ENCODE assay signal across 15 cellular contexts in the genomic region with DNA sequence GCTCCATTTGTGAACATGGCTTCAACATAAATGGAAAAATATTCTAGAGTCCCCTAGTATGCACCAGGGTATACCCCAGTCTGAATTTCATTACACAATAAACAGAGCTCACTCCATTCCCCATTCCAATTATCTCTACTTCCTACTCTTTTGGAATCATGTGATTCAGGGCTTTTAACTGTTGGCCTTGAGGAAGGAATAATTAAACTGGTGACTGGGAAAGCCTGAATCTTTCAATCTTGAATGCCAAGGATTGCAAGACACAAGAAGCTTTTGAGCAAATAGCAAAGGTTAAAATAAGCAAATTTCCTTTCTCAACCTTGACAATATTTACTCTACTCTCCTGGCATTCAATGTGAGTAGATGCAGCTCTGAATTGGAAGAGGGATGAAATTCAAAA.
DNase-seq lines count a peak whose midpoint lies in the region; ATAC-seq and TF ChIP-seq lines count a peak whose summit lies in the region.
"Had no signal": no experiment of that assay in that cellular context is flagged by ENCODE, and none has a peak within 500 bp of the region (broad histone marks: within the 10 kb centered on the region; RNA-seq: fewer than 3 reads in every experiment).

No MANE protein-coding gene starts in this region.

- H2AK5ac ChIP-seq in neuronal stem cell (ENCODE audit: low read depth, low read length) = no peak overlapping the region

- no peaks in the 10 kb centered on the region for H3K79me1 ChIP-seq in neuronal stem cell (ENCODE audit: low read depth, low read length)

- H3K14ac ChIP-seq in neuronal stem cell (ENCODE audit: low read length) = no peak overlapping the region

- H3K36me3 ChIP-seq in gastroesophageal sphincter (no peaks in the 10 kb centered on the region), neuronal stem cell (replicated peaks in 1 of 2; ENCODE audit: control insufficient read depth in 2 of 2, insufficient read depth in 2 of 2, low read length in 2 of 2) (no peaks in the 10 kb centered on the region), MG63 (no peaks in the 10 kb centered on the region)
- H3K36me3 ChIP-seq: BLaER1, HAP-1 had no signal

- no peak overlapping the region for H2BK15ac ChIP-seq in neuronal stem cell (ENCODE audit: low read length)

- H3K4me3 ChIP-seq in gastroesophageal sphincter (no peak overlapping the region), neuronal stem cell (ENCODE audit: low read length in 2 of 2) (no peak overlapping the region), MG63 (no peak overlapping the region)
- H3K4me3 ChIP-seq: BLaER1, HAP-1 had no signal

- no peak overlapping the region for H3K4me2 ChIP-seq in neuronal stem cell (ENCODE audit: insufficient read depth, low read length, poor library complexity, severe bottlenecking)
- H3K4me2 ChIP-seq: BLaER1 had no signal

- DNase-seq in SIG-M5 treated with dmso at 0.1 percent for 504 hours (lab: John Stamatoyannopoulos, UW; ENCODE audit: unreplicated experiment) = peak; percentile 3
- no peak for DNase-seq in SIG-M5 (lab: John Stamatoyannopoulos, UW)
- DNase-seq in neuronal stem cell (ENCODE audit: low spot score) = no peak
- DNase-seq in MG63 = no peak
- DNase-seq in retina = no peak
- no peak for DNase-seq in NCI-H1092 treated with DMSO at 0.1 percent for 48 hours (lab: John Stamatoyannopoulos, UW)
- no peak for DNase-seq in HuH-7 (ENCODE audit: low spot score)
- DNase-seq: Caco-2; CD8-positive, alpha-beta memory T cell; DND-41; GDM1 had no signal

- H3K4me1 ChIP-seq in gastroesophageal sphincter (peaks cover 0 to 53% (median 7%) of the 10 kb centered on the region in 3 donors), neuronal stem cell (ENCODE audit: control insufficient read depth in 2 of 2, insufficient read depth in 1 of 2, low read depth in 1 of 2, low read length in 2 of 2) (no peaks in the 10 kb centered on the region)
- H3K4me1 ChIP-seq: BLaER1, HAP-1 had no signal

- H3K18ac ChIP-seq in neuronal stem cell (ENCODE audit: low read length) = no peak overlapping the region

- no peak overlapping the region for H2BK12ac ChIP-seq in neuronal stem cell (ENCODE audit: low read length)

- H3K9me3 ChIP-seq in gastroesophageal sphincter = no peaks in the 10 kb centered on the region
- no peaks in the 10 kb centered on the region for H3K9me3 ChIP-seq in neuronal stem cell (replicated peaks in 1 of 2; ENCODE audit: control insufficient read depth in 2 of 2, insufficient read depth in 1 of 2, low read depth in 1 of 2, low read length in 2 of 2)
- no peaks in the 10 kb centered on the region for H3K9me3 ChIP-seq in MG63
- H3K9me3 ChIP-seq: BLaER1, Caco-2, HAP-1 had no signal

- H3K27me3 ChIP-seq in gastroesophageal sphincter (no peaks in the 10 kb centered on the region), neuronal stem cell (ENCODE audit: control insufficient read depth in 3 of 3, insufficient read depth in 3 of 3, low read depth in 1 of 3, low read length in 3 of 3) (no peaks in the 10 kb centered on the region), MG63 (no peaks in the 10 kb centered on the region)
- H3K27me3 ChIP-seq: BLaER1 had no signal

- no peak overlapping the region for H4K8ac ChIP-seq in neuronal stem cell (ENCODE audit: low read depth, low read length)

- H2BK5ac ChIP-seq in neuronal stem cell (ENCODE audit: low read length) = no peak overlapping the region

- peak overlapping the region; percentile 42 for H2AFZ ChIP-seq in neuronal stem cell (ENCODE audit: low read length)

- no peak overlapping the region for H4K91ac ChIP-seq in neuronal stem cell (ENCODE audit: low read depth, low read length, poor library complexity)

- TF ChIP-seq EP300 in gastroesophageal sphincter (IDR thresholded peaks at IDR 0.05) = no peak

- H3K27ac ChIP-seq in gastroesophageal sphincter = peak overlapping the region; percentile 12 to 55 (median 26)
- H3K27ac ChIP-seq in neuronal stem cell (replicated peaks; ENCODE audit: low read length) = no peak overlapping the region
- H3K27ac ChIP-seq: 22Rv1, BLaER1 had no signal

- no peak overlapping the region for H2BK120ac ChIP-seq in neuronal stem cell (ENCODE audit: low read depth, low read length)

- H3K23ac ChIP-seq in neuronal stem cell (ENCODE audit: low read depth, low read length, poor library complexity) = no peak overlapping the region

- H3K9ac ChIP-seq in neuronal stem cell (ENCODE audit: low read depth, low read length, poor library complexity) = no peak overlapping the region
- H3K9ac ChIP-seq: BLaER1 had no signal

- no peak for TF ChIP-seq CTCF in gastroesophageal sphincter (IDR thresholded peaks at IDR 0.05)

- no peak for TF ChIP-seq POLR2A in gastroesophageal sphincter (IDR thresholded peaks at IDR 0.05)

- ATAC-seq in gastroesophageal sphincter = peak; percentile 31

- H3K4ac ChIP-seq in neuronal stem cell (ENCODE audit: low read length) = no peak overlapping the region
